Comparison of ENCODE assay signal across 1 cellular context in genomic region chr1:154961497-154962237, GRCh38.
TF ChIP-seq lines count a peak whose summit lies in the region.

Gene PYGO2 (minus strand): TSS chr1:154961782. CDS start chr1:154961576, 206 bp downstream.

TF ChIP-seq in K562, 482 proteins besides CTCF, POLR2A, EP300 and RAD21 (continued from another document and continues in another):
- TF ChIP-seq SAFB (IDR thresholded peaks at IDR 0.05; ENCODE audit: borderline replicate concordance, low read depth, low read length) (no peak), MGA (IDR thresholded peaks at IDR 0.05) (no peak), TFAM (CRISPR knock-in tag; conservative IDR thresholded peaks at IDR 0.05) (no peak), ETS2 (tag; IDR thresholded peaks at IDR 0.05; ENCODE audit: borderline replicate concordance, poor library complexity, severe bottlenecking) (no peak), MECOM (CRISPR knock-in tag; IDR thresholded peaks at IDR 0.05) (no peak), E2F3 (CRISPR knock-in tag; IDR thresholded peaks at IDR 0.05) (no peak), ZNF324 (CRISPR knock-in tag; IDR thresholded peaks at IDR 0.05) (no peak), RB1 (IDR thresholded peaks at IDR 0.05; ENCODE audit: low read depth) (peak; percentile 90), BDP1 (IDR thresholded peaks at IDR 0.05; ENCODE audit: insufficient read depth, insufficient read length) (no peak), PHB2 (IDR thresholded peaks at IDR 0.05; ENCODE audit: low read depth) (no peak), ZNF175 (CRISPR knock-in tag; IDR thresholded peaks at IDR 0.05; ENCODE audit: low read depth) (no peak), PCBP2 (IDR thresholded peaks at IDR 0.05; ENCODE audit: low read depth, low read length, poor library complexity, severe bottlenecking) (no peak), SAFB2 (IDR thresholded peaks at IDR 0.05; ENCODE audit: borderline replicate concordance, low read depth, low read length, severe bottlenecking) (no peak), LEF1 (IDR thresholded peaks at IDR 0.05) (no peak), ZNF644 (tag; IDR thresholded peaks at IDR 0.05; ENCODE audit: low read depth) (no peak), L3MBTL2 (IDR thresholded peaks at IDR 0.05) (peak; percentile 62), ZNF699 (CRISPR knock-in tag; IDR thresholded peaks at IDR 0.05; ENCODE audit: insufficient replicate concordance) (no peak), ZKSCAN3 (CRISPR knock-in tag; IDR thresholded peaks at IDR 0.05) (no peak), RCOR1 (IDR thresholded peaks at IDR 0.05; ENCODE audit: borderline replicate concordance in 1 of 2, low read depth in 2 of 2, low read length in 2 of 2) (no peak), MLX (CRISPR knock-in tag; conservative IDR thresholded peaks at IDR 0.05) (no peak), ZEB2 (IDR thresholded peaks at IDR 0.05) (no peak), ZNF212 (CRISPR knock-in tag; IDR thresholded peaks at IDR 0.05) (0 out of 2 replicates have a peak, but pooled peaks have one; percentile 22), ZNF518B (CRISPR knock-in tag; IDR thresholded peaks at IDR 0.05) (no peak), ELF1 (tag; IDR thresholded peaks at IDR 0.05) (peak; percentile 74; the same call in 1 of the 2 replicates), PTBP1 (IDR thresholded peaks at IDR 0.05; ENCODE audit: low read depth, low read length) (0 out of 2 replicates have a peak, but pooled peaks have one; percentile 34), XRCC4 (IDR thresholded peaks at IDR 0.05; ENCODE audit: extremely low read depth, insufficient read depth, insufficient read length) (no peak), NCOA1 (IDR thresholded peaks at IDR 0.05; ENCODE audit: low read depth) (no peak; the same call in 1 of the 2 replicates), MYNN (IDR thresholded peaks at IDR 0.05) (no peak; the same call in 1 of the 2 replicates), MYNN (CRISPR knock-in tag; IDR thresholded peaks at IDR 0.05) (no peak), ZNF311 (CRISPR knock-in tag; IDR thresholded peaks at IDR 0.05) (no peak), JUNB (CRISPR knock-in tag; conservative IDR thresholded peaks at IDR 0.05) (no peak), KHSRP (IDR thresholded peaks at IDR 0.05) (no peak), E2F8 (IDR thresholded peaks at IDR 0.05; ENCODE audit: low read depth, partially characterized antibody) (peak; percentile 60), YBX1 (IDR thresholded peaks at IDR 0.05) (no peak), MTF1 (CRISPR knock-in tag; IDR thresholded peaks at IDR 0.05; ENCODE audit: borderline replicate concordance) (no peak), RFX1 (IDR thresholded peaks at IDR 0.05) (no peak), TAL1 (IDR thresholded peaks at IDR 0.05) (no peak), SLC30A9 (CRISPR knock-in tag; IDR thresholded peaks at IDR 0.05) (0 out of 2 replicates have a peak, but pooled peaks have one; percentile 43), CC2D1A (IDR thresholded peaks at IDR 0.05) (no peak), ZNF76 (CRISPR knock-in tag; IDR thresholded peaks at IDR 0.05; ENCODE audit: borderline replicate concordance) (0 out of 2 replicates have a peak, but pooled peaks have one; percentile 31), TAF9B (IDR thresholded peaks at IDR 0.05; ENCODE audit: partially characterized antibody) (no peak), XRCC5 (IDR thresholded peaks at IDR 0.05; ENCODE audit: low read depth, low read length) (no peak), NCOA6 (IDR thresholded peaks at IDR 0.05) (no peak), ZNF12 (CRISPR knock-in tag; IDR thresholded peaks at IDR 0.05) (peak; percentile 69; the same call in 1 of the 2 replicates), RBM14 (IDR thresholded peaks at IDR 0.05; ENCODE audit: borderline replicate concordance, insufficient read depth, low read depth, low read length) (no peak), RNF219 (CRISPR knock-in tag; IDR thresholded peaks at IDR 0.05) (0 out of 2 replicates have a peak, but pooled peaks have one; percentile 64)
- TF ChIP-seq, protein P1, sequence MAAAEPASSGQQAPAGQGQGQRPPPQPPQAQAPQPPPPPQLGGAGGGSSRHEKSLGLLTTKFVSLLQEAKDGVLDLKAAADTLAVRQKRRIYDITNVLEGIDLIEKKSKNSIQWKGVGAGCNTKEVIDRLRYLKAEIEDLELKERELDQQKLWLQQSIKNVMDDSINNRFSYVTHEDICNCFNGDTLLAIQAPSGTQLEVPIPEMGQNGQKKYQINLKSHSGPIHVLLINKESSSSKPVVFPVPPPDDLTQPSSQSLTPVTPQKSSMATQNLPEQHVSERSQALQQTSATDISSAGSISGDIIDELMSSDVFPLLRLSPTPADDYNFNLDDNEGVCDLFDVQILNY (CRISPR knock-in tag; IDR thresholded peaks at IDR 0.05), result no peak; the same call in 1 of the 2 replicates
